Comparison of ENCODE assay signal across 8 cellular contexts in the genomic region with DNA sequence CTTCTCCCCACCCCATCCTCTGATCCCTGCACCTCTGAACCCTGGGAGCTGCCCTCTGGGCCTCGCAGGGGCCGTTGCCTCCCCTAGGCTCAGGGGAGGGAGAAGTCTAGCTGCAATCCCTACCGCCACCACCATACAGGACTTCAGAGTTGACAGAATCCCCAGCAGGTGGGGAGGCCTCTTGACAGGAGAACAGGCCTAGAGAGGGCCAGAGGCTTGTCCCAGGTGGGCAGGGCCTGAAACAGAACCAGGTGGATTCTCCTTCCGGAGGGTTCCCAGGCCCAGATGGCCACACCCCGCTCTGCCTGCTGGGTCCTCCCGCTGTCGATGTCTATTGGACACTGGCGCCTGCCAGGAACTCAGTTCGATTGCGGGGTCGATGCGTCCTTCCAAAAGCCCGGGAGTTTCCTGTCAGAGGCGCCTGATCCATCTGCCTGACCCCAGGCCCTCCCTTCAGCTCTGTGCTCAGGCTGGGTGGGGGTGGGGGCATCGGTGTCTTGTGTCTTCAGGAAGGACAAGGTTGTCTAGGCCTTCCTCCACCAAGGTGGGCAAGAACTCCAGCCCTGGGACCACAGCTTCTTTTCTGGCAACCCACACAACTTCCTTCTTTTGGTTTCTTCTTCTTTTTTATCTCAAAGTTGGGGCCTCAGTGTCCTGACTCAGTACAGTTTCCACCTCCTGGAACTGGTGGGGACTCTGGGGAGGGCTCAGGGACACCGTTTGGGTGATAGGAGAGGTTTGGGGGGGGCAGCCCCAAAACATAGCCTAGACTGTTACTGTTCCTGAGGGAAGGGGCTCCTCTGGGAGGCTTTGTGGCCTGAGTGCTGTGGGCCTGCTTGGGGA. TPM values are rescaled to one million over a fixed set of nuclear protein-coding genes. Genes with fewer than 3 reads are reported as not detected.
DNase-seq lines count a peak whose midpoint lies in the region; ATAC-seq and TF ChIP-seq lines count a peak whose summit lies in the region.

No MANE protein-coding gene starts in this region.

- peak; percentile 6 to 36 (median 20) for TF ChIP-seq POLR2A in body of pancreas (IDR thresholded peaks at IDR 0.05)

- H3K27me3 ChIP-seq in body of pancreas (no peaks in the 10 kb centered on the region), parathyroid adenoma (ENCODE audit: control insufficient read depth, insufficient read depth, low read length) (no peaks in the 10 kb centered on the region)

- peak; percentile 63 for DNase-seq in activated CD8-positive, alpha-beta memory T cell treated with anti-CD3 and anti-CD28 coated beads for 24 hours
- DNase-seq in activated CD8-positive, alpha-beta memory T cell treated with anti-CD3 and anti-CD28 coated beads, Interleukin-2, amount 50 U/mL, for 48 hours, result no peak
- peak; percentile 36 for DNase-seq in NCI-H1092 treated with DMSO at 0.1 percent for 48 hours (lab: John Stamatoyannopoulos, UW)
- peak; percentile 49 to 74 (median 60) for DNase-seq in body of pancreas
- DNase-seq in AG20443 (ENCODE audit: low spot score), result no peak
- no peak for DNase-seq in stimulated activated CD4-positive, alpha-beta T cell treated with anti-CD3 and anti-CD28 coated beads, Interleukin-4, amount 100 ng/mL, for 4 hours
- DNase-seq in ureter (ENCODE audit: low spot score), result no peak

- H3K36me3 ChIP-seq in body of pancreas (replicated peaks in 1 of 2; ENCODE audit: insufficient read depth in 1 of 2, low read depth in 2 of 2) (no peaks in the 10 kb centered on the region), parathyroid adenoma (ENCODE audit: control insufficient read depth, insufficient read depth, low read length) (no peaks in the 10 kb centered on the region)

- H3K9me3 ChIP-seq in body of pancreas (no peaks in the 10 kb centered on the region), parathyroid adenoma (ENCODE audit: control insufficient read depth, low read length) (no peaks in the 10 kb centered on the region)

- H3K4me2 ChIP-seq in parathyroid adenoma (ENCODE audit: low read length), result no peak overlapping the region

- peak in 4 of 7 experiments; percentile 29 to 43 (median 34) for TF ChIP-seq CTCF in body of pancreas (IDR thresholded peaks at IDR 0.05)
- TF ChIP-seq CTCF in parathyroid adenoma (IDR thresholded peaks at IDR 0.05), result peak; percentile 32

- intact Hi-C loops in body of pancreas (cut with DNase I), result loop anchor here (5.0 kb wide), 1 partner anchor 60 kb away; no protein-coding TSS in a partner anchor

- peak overlapping the region; percentile 68 for H2AFZ ChIP-seq in parathyroid adenoma

- H3K79me2 ChIP-seq in parathyroid adenoma, result no peaks in the 10 kb centered on the region

- H3K4me1 ChIP-seq in body of pancreas (peaks cover 26% of the 10 kb centered on the region), parathyroid adenoma (peaks cover 18% of the 10 kb centered on the region)

- H3K9ac ChIP-seq in parathyroid adenoma, result peak overlapping the region; percentile 5

- H3K4me3 ChIP-seq in body of pancreas (no peak overlapping the region), parathyroid adenoma (ENCODE audit: low read depth, low read length) (no peak overlapping the region)

- 41 to 63% methylated on average over 6 to 16 of the region's 16 CpGs for WGBS in body of pancreas, 2 donors

- H3K27ac ChIP-seq in body of pancreas (peak overlapping the region; percentile 41 to 74 (median 52)), parathyroid adenoma (peak overlapping the region; percentile 79)

- ATAC-seq in body of pancreas, result peak; percentile 74

RNA-seq across cellular contexts. Expression of a gene that starts 6.4 kb away (rescaled TPM):
- total RNA-seq in body of pancreas, result 100 to 1,000 TPM; 122 to 209 TPM
- total RNA-seq in ureter, result 66.7 TPM

RNA-seq across cellular contexts. Expression of a gene that starts 26.7 kb away (rescaled TPM):
- total RNA-seq in body of pancreas, result 10 to 100 TPM; 27.5 to 28.3 TPM
- total RNA-seq in ureter, result 39.7 TPM

RNA-seq across cellular contexts. Expression of a gene that starts 35.3 kb away (rescaled TPM):
- total RNA-seq in body of pancreas (100 to 1,000 TPM in 1 of 2 donors, 10 to 100 TPM in 1; 63.3 to 208 TPM), ureter (86.2 TPM)

Comparison
In these comparisons a context has a peak if more than half of its experiments do, and no peak if none do; other contexts are left out.
1. DNase-seq: peak in activated CD8-positive, alpha-beta memory T cell treated with anti-CD3 and anti-CD28 coated beads for 24 hours (single experiment), NCI-H1092 treated with DMSO at 0.1 percent for 48 hours (single experiment) and body of pancreas (4 of 4); none in activated CD8-positive, alpha-beta memory T cell treated with anti-CD3 and anti-CD28 coated beads, Interleukin-2, amount 50 U/mL, for 48 hours (single experiment), AG20443 (single experiment), stimulated activated CD4-positive, alpha-beta T cell treated with anti-CD3 and anti-CD28 coated beads, Interleukin-4, amount 100 ng/mL, for 4 hours (0 of 2) and ureter (single experiment).